In the genomic region with DNA sequence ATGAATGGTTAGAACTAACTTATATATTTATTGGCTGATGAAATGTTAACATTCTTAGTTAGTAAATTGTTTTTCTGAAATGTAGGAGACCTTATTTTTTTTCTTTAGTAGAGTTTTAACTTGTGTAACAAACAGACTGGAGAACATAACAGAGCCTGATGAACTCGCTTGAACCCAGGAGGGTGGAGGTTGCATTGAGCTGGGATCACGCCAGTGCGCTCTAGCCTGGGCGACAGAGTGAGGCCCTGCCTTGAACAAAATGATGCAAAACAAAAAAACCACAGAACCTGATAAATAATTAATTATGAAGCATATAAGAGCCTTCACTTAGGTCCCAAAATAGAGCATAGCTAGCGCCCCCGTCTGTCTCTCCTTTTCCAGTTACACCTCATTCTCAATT, we compare ENCODE assay signal across 24 cellular contexts.
"Had no signal": no experiment of that assay in that cellular context is flagged by ENCODE, and none has a peak within 500 bp of the region (broad histone marks: within the 10 kb centered on the region; RNA-seq: fewer than 3 reads in every experiment).

No MANE protein-coding gene starts in this region.

- H3K9me3 Mint-ChIP-seq: immature natural killer cell; mesothelial cell of epicardium; naive thymus-derived CD4-positive, alpha-beta T cell; nephron; neural progenitor cell; stimulated activated memory B cell treated with anti-CD40 and anti-IgM and Interleukin-4, amounts not matched to agents 10 μg/mL and 1 μg/mL and 100 μg/mL, for 72 hours had no signal

- H3K4me3 ChIP-seq: colonic mucosa, esophagus squamous epithelium, mucosa of descending colon, neural progenitor cell, right atrium auricular region, sigmoid colon, testis, tibial artery had no signal

- H3K4me1 ChIP-seq: colonic mucosa, esophagus squamous epithelium, neural progenitor cell had no signal

- DNase-seq: colonic mucosa; dermis blood vessel endothelial cell; effector memory CD4-positive, alpha-beta T cell; esophagus squamous epithelium; hypothalamus; immature natural killer cell; islet precursor cell; mesenchymal stem cell; mucosa of descending colon; naive thymus-derived CD4-positive, alpha-beta T cell; sigmoid colon; stimulated activated CD4-positive, alpha-beta T cell treated with anti-CD3 and anti-CD28 coated beads, Interleukin-4, amount 100 ng/mL, for 4 hours; stimulated activated naive CD8-positive, alpha-beta T cell treated with anti-CD3 and anti-CD28 coated beads, Interleukin-15, Interleukin-2, amounts not matched to agents 100 U/mL and 50 U/mL, for 24 hours; substantia nigra; testis; tibial artery had no signal

- H3K36me3 ChIP-seq: colonic mucosa, neural progenitor cell had no signal

- ATAC-seq: mucosa of descending colon; naive thymus-derived CD4-positive, alpha-beta T cell; stimulated activated memory B cell treated with anti-CD40 and anti-IgM and Interleukin-4, amounts not matched to agents 10 μg/mL and 1 μg/mL and 100 μg/mL, for 72 hours; stimulated activated naive CD8-positive, alpha-beta T cell treated with anti-CD3 and anti-CD28 coated beads, Interleukin-15, Interleukin-2, amounts not matched to agents 100 U/mL and 50 U/mL, for 24 hours had no signal

- H3K27me3 Mint-ChIP-seq: naive thymus-derived CD4-positive, alpha-beta T cell; progenitor cell of endocrine pancreas; stimulated activated memory B cell treated with anti-CD40 and anti-IgM and Interleukin-4, amounts not matched to agents 10 μg/mL and 1 μg/mL and 100 μg/mL, for 72 hours; type B pancreatic cell had no signal

- H3K27me3 ChIP-seq: colonic mucosa, esophagus squamous epithelium, neural progenitor cell, right atrium auricular region, sigmoid colon, testis, tibial artery had no signal

- H3K9me3 ChIP-seq: colonic mucosa, esophagus squamous epithelium, mucosa of descending colon, right atrium auricular region, sigmoid colon, testis, tibial artery had no signal

- H3K27ac ChIP-seq: colonic mucosa, esophagus squamous epithelium, neural progenitor cell, parathyroid adenoma, right atrium auricular region, sigmoid colon, testis, tibial artery had no signal

- H3K4me3 Mint-ChIP-seq: immature natural killer cell; mesothelial cell of epicardium; naive thymus-derived CD4-positive, alpha-beta T cell; nephron; neural progenitor cell; stimulated activated memory B cell treated with anti-CD40 and anti-IgM and Interleukin-4, amounts not matched to agents 10 μg/mL and 1 μg/mL and 100 μg/mL, for 72 hours; type B pancreatic cell had no signal

- H3K4me1 Mint-ChIP-seq: nephron; stimulated activated memory B cell treated with anti-CD40 and anti-IgM and Interleukin-4, amounts not matched to agents 10 μg/mL and 1 μg/mL and 100 μg/mL, for 72 hours had no signal

- H3K27ac Mint-ChIP-seq: immature natural killer cell; mesothelial cell of epicardium; nephron; neural progenitor cell; progenitor cell of endocrine pancreas; stimulated activated memory B cell treated with anti-CD40 and anti-IgM and Interleukin-4, amounts not matched to agents 10 μg/mL and 1 μg/mL and 100 μg/mL, for 72 hours; type B pancreatic cell had no signal
